In the genomic region with DNA sequence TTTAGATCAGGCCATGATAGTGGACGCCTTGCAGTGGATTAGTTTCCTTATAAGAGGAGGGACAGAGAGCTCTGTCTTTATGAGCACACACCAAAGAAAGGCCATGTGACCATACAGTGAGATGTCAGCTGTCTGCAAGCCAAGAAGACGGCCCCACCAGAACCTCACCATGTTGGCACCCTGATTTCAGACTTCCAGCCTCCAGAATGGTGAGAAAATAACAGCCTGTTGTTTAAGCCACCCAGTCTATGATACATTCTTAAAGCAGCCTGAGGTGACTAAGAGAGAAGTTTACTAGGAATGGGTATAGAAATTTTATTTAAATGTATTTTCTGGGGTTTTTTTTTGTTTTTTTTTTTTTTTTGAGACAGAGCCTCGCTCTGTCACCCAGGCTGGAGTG, we compare ENCODE assay signal across 1 cellular context.
TF ChIP-seq lines count a peak whose summit lies in the region.

No MANE protein-coding gene starts in this region.

TF ChIP-seq in Ishikawa, 13 proteins besides CTCF, POLR2A, EP300 and RAD21 (continued from another document):
- TF ChIP-seq, protein P1, sequence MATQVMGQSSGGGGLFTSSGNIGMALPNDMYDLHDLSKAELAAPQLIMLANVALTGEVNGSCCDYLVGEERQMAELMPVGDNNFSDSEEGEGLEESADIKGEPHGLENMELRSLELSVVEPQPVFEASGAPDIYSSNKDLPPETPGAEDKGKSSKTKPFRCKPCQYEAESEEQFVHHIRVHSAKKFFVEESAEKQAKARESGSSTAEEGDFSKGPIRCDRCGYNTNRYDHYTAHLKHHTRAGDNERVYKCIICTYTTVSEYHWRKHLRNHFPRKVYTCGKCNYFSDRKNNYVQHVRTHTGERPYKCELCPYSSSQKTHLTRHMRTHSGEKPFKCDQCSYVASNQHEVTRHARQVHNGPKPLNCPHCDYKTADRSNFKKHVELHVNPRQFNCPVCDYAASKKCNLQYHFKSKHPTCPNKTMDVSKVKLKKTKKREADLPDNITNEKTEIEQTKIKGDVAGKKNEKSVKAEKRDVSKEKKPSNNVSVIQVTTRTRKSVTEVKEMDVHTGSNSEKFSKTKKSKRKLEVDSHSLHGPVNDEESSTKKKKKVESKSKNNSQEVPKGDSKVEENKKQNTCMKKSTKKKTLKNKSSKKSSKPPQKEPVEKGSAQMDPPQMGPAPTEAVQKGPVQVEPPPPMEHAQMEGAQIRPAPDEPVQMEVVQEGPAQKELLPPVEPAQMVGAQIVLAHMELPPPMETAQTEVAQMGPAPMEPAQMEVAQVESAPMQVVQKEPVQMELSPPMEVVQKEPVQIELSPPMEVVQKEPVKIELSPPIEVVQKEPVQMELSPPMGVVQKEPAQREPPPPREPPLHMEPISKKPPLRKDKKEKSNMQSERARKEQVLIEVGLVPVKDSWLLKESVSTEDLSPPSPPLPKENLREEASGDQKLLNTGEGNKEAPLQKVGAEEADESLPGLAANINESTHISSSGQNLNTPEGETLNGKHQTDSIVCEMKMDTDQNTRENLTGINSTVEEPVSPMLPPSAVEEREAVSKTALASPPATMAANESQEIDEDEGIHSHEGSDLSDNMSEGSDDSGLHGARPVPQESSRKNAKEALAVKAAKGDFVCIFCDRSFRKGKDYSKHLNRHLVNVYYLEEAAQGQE (IDR thresholded peaks at IDR 0.05; ENCODE audit: low read depth) = no peak
